In the genomic region with DNA sequence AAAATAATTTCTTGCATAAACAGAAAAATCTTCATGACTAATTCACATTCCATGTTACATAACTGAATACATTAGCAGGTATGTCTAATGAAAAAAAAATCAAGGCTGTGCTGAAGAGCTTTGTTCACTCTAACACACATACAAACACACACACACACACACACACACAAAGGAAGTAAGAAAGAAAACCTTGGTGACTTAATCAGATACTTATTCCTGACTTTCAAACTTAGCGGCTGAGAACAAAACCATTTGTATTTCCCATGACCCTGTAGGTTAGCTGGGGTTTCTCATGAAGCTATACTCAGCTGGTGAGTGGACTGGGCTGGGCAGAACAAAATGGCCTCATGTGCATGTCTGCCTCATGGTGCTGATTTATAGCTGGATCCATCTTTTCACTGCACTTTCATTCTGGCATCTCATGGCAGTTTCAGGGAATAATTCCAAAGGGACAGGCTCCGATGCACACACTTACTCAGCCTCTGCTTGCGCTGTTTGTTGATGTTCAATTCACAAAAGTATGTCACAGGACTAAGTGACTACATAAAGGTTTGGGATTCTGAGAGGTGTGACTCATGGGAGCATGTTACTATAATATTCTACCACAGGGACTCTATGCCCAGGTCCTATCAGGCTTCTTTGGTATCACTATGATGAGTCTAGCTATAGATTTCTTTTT, we compare ENCODE assay signal across 22 cellular contexts.
DNase-seq lines count a peak whose midpoint lies in the region.
"Had no signal": no experiment of that assay in that cellular context is flagged by ENCODE, and none has a peak within 500 bp of the region (broad histone marks: within the 10 kb centered on the region; RNA-seq: fewer than 3 reads in every experiment).

No MANE protein-coding gene starts in this region.

- WGBS in neuronal stem cell (ENCODE audit: extremely low coverage in 2 of 2, insufficient read length in 2 of 2, insufficient replicate concordance in 1 of 2), 2 donors = no CpG with 5 or more reads among the region's 3 CpGs

- no peak overlapping the region for H2BK120ac ChIP-seq in neuronal stem cell (ENCODE audit: low read depth, low read length)

- no peaks in the 10 kb centered on the region for H3K79me1 ChIP-seq in neuronal stem cell (ENCODE audit: low read depth, low read length)

- H2BK12ac ChIP-seq in neuronal stem cell (ENCODE audit: low read length) = no peak overlapping the region

- peak; percentile 70 for DNase-seq in H4 (ENCODE audit: low spot score)
- DNase-seq in RKO (ENCODE audit: low spot score) = peak; percentile 30
- DNase-seq in epithelial cell of prostate (ENCODE audit: low read depth, low spot score) = peak; percentile 64
- DNase-seq in renal cortical epithelial cell (ENCODE audit: low read depth) = peak; percentile 84
- no peak for DNase-seq in neuronal stem cell (ENCODE audit: low spot score)
- no peak for DNase-seq in NOMO-1 (lab: John Stamatoyannopoulos, UW; ENCODE audit: unreplicated experiment in 2 of 2)
- no peak for DNase-seq in ecto neural progenitor cell (ENCODE audit: low spot score)
- DNase-seq: activated CD4-positive, alpha-beta T cell treated with anti-CD3 and anti-CD28 coated beads, Interleukin-2, amount 10 ng/mL, durations not matched to agents 24 days and 14 days; activated CD8-positive, alpha-beta memory T cell treated with anti-CD3 and anti-CD28 coated beads, Interleukin-2, amount 10 ng/mL, durations not matched to agents 7 days and 5 days; CD4-positive, CD25-positive, alpha-beta regulatory T cell; effector memory CD4-positive, alpha-beta T cell; GF-D8; KBM-7; midbrain; NCI-H2029; NCI-H446; nephron progenitor cell; PC-3; right lobe of liver; stimulated activated CD4-positive, alpha-beta T cell treated with anti-CD3 and anti-CD28 coated beads, Interleukin-15, amount 100 ng/mL, for 24 hours; stimulated activated CD8-positive, alpha-beta memory T cell treated with anti-CD3 and anti-CD28 coated beads, Interleukin-4, amount 100 ng/mL, for 48 hours had no signal

- H3K4ac ChIP-seq in neuronal stem cell (ENCODE audit: low read length) = no peak overlapping the region

- no peaks in the 10 kb centered on the region for H3K4me1 ChIP-seq in neuronal stem cell (ENCODE audit: control insufficient read depth in 2 of 2, insufficient read depth in 1 of 2, low read depth in 1 of 2, low read length in 2 of 2)
- H3K4me1 ChIP-seq: right lobe of liver had no signal

- H3K27ac ChIP-seq in epithelial cell of prostate (peak overlapping the region; percentile 41), neuronal stem cell (replicated peaks; ENCODE audit: low read length) (no peak overlapping the region)
- H3K27ac ChIP-seq: right lobe of liver, VCaP had no signal

- no peak overlapping the region for H2AK5ac ChIP-seq in neuronal stem cell (ENCODE audit: low read depth, low read length)

- no peak overlapping the region for H4K91ac ChIP-seq in neuronal stem cell (ENCODE audit: low read depth, low read length, poor library complexity)

- no peak overlapping the region for H3K4me3 ChIP-seq in neuronal stem cell (ENCODE audit: low read length in 2 of 2)
- H3K4me3 ChIP-seq: right lobe of liver had no signal

- no peak overlapping the region for H3K4me2 ChIP-seq in neuronal stem cell (ENCODE audit: insufficient read depth, low read length, poor library complexity, severe bottlenecking)

- no peak overlapping the region for H2BK15ac ChIP-seq in neuronal stem cell (ENCODE audit: low read length)

- H3K27me3 ChIP-seq in neuronal stem cell (ENCODE audit: control insufficient read depth in 3 of 3, insufficient read depth in 3 of 3, low read depth in 1 of 3, low read length in 3 of 3) = no peaks in the 10 kb centered on the region
- H3K27me3 ChIP-seq: right lobe of liver had no signal

- H4K8ac ChIP-seq in neuronal stem cell (ENCODE audit: low read depth, low read length) = no peak overlapping the region

- no peak overlapping the region for H2BK5ac ChIP-seq in neuronal stem cell (ENCODE audit: low read length)

- H3K14ac ChIP-seq in neuronal stem cell (ENCODE audit: low read length) = no peak overlapping the region

- H3K18ac ChIP-seq in neuronal stem cell (ENCODE audit: low read length) = no peak overlapping the region

- no peaks in the 10 kb centered on the region for H3K36me3 ChIP-seq in neuronal stem cell (replicated peaks in 1 of 2; ENCODE audit: control insufficient read depth in 2 of 2, insufficient read depth in 2 of 2, low read length in 2 of 2)
- H3K36me3 ChIP-seq: right lobe of liver had no signal

- H3K23ac ChIP-seq in neuronal stem cell (ENCODE audit: low read depth, low read length, poor library complexity) = no peak overlapping the region

- peaks cover 2 to 17% of the 10 kb centered on the region in 2 donors for H3K9me3 ChIP-seq in neuronal stem cell (replicated peaks in 1 of 2; ENCODE audit: control insufficient read depth in 2 of 2, insufficient read depth in 1 of 2, low read depth in 1 of 2, low read length in 2 of 2)
- H3K9me3 ChIP-seq: right lobe of liver had no signal

- no peak overlapping the region for H3K9ac ChIP-seq in neuronal stem cell (ENCODE audit: low read depth, low read length, poor library complexity)

- H2AFZ ChIP-seq in neuronal stem cell (ENCODE audit: low read length) = no peak overlapping the region

Comparison
In these comparisons a context has a peak if more than half of its experiments do, and no peak if none do; other contexts are left out.
1. DNase-seq: peak in H4 (single experiment), RKO (single experiment), epithelial cell of prostate (single experiment) and renal cortical epithelial cell (single experiment); none in neuronal stem cell (single experiment), NOMO-1 (0 of 2) and ecto neural progenitor cell (single experiment).